Comparison of ENCODE assay signal across 1 cellular context in genomic region chr21:28220670-28221069, GRCh38.
TF ChIP-seq lines count a peak whose summit lies in the region.

No MANE protein-coding gene starts in this region.

TF ChIP-seq in IMR-90, 13 proteins besides CTCF, POLR2A, EP300 and RAD21:
- TF ChIP-seq ELK1 (IDR thresholded peaks at IDR 0.05; ENCODE audit: borderline replicate concordance, low read depth, low read length) = no peak
- TF ChIP-seq NFE2L2 (IDR thresholded peaks at IDR 0.05; ENCODE audit: low read depth, low read length) = no peak
- no peak for TF ChIP-seq SMC3 (IDR thresholded peaks at IDR 0.05; ENCODE audit: low read depth, low read length)
- TF ChIP-seq BHLHE40 (IDR thresholded peaks at IDR 0.05; ENCODE audit: low read depth, low read length) = no peak
- no peak for TF ChIP-seq CEBPB (IDR thresholded peaks at IDR 0.05; ENCODE audit: low read depth, low read length)
- TF ChIP-seq FOS (IDR thresholded peaks at IDR 0.05; ENCODE audit: low read depth, low read length) = no peak
- TF ChIP-seq USF2 (IDR thresholded peaks at IDR 0.05; ENCODE audit: low read depth, low read length) = no peak
- TF ChIP-seq RCOR1 (IDR thresholded peaks at IDR 0.05; ENCODE audit: insufficient replicate concordance, low read length) = no peak
- TF ChIP-seq MXI1 (IDR thresholded peaks at IDR 0.05; ENCODE audit: borderline replicate concordance, low read depth, low read length) = no peak
- no peak for TF ChIP-seq MAZ (IDR thresholded peaks at IDR 0.05; ENCODE audit: borderline replicate concordance, low read depth, low read length)
- no peak for TF ChIP-seq CHD1 (IDR thresholded peaks at IDR 0.05; ENCODE audit: low read depth, low read length)
- no peak for TF ChIP-seq MAFK (IDR thresholded peaks at IDR 0.05; ENCODE audit: low read depth, low read length)
- no peak for TF ChIP-seq RFX5 (IDR thresholded peaks at IDR 0.05; ENCODE audit: low read depth, low read length)
